In genomic region chr9:125160750-125161149, GRCh38 we compare ENCODE assay signal across 19 cellular contexts. TPM values are rescaled to one million over a fixed set of nuclear protein-coding genes. Genes with fewer than 3 reads are reported as not detected.
DNase-seq lines count a peak whose midpoint lies in the region; ATAC-seq and TF ChIP-seq lines count a peak whose summit lies in the region.
"Had no signal": no experiment of that assay in that cellular context is flagged by ENCODE, and none has a peak within 500 bp of the region (broad histone marks: within the 10 kb centered on the region; RNA-seq: fewer than 3 reads in every experiment).

No MANE protein-coding gene starts in this region.

- no peak for TF ChIP-seq CTCF in CD4-positive, alpha-beta T cell (IDR thresholded peaks at IDR 0.05)
- no peak for TF ChIP-seq CTCF in gastrocnemius medialis (IDR thresholded peaks at IDR 0.05 in 4 of 5, conservative IDR thresholded peaks at IDR 0.05 in 1 of 5)
- no peak for TF ChIP-seq CTCF in endodermal cell (conservative IDR thresholded peaks at IDR 0.05)

- peaks cover 40% of the 10 kb centered on the region for H3K36me3 Mint-ChIP-seq in CD4-positive, alpha-beta T cell (ENCODE audit: low read depth)
- H3K36me3 Mint-ChIP-seq in T-helper 17 cell (ENCODE audit: low read depth) (no peaks in the 10 kb centered on the region), endodermal cell (ENCODE audit: low read depth) (peaks cover 31% of the 10 kb centered on the region)

- no peaks in the 10 kb centered on the region for H3K27me3 Mint-ChIP-seq in CD4-positive, alpha-beta T cell
- H3K27me3 Mint-ChIP-seq in T-helper 17 cell (no peaks in the 10 kb centered on the region), endodermal cell (ENCODE audit: insufficient read depth) (no peaks in the 10 kb centered on the region)
- H3K27me3 Mint-ChIP-seq: activated CD4-positive, alpha-beta memory T cell treated with anti-CD3 and anti-CD28 coated beads for 36 hours; effector memory CD8-positive, alpha-beta T cell had no signal

- POLR2A ChIA-PET in CD4-positive, alpha-beta T cell (lab: Charles Lee), result no interaction called here

- CTCF ChIA-PET in CD4-positive, alpha-beta T cell (lab: Charles Lee), result interaction anchor here (1.3 kb wide), 1 partner anchor 11 kb away, joined by 3 read pairs; no protein-coding TSS in a partner anchor

- H3K9me3 Mint-ChIP-seq in CD4-positive, alpha-beta T cell, result no peaks in the 10 kb centered on the region
- no peaks in the 10 kb centered on the region for H3K9me3 Mint-ChIP-seq in endodermal cell
- H3K9me3 Mint-ChIP-seq: activated CD4-positive, alpha-beta memory T cell treated with anti-CD3 and anti-CD28 coated beads for 36 hours; effector memory CD8-positive, alpha-beta T cell had no signal

- H3K27me3 ChIP-seq in CD4-positive, alpha-beta T cell (ENCODE audit: control insufficient read depth, insufficient read depth, low read length), result no peaks in the 10 kb centered on the region
- H3K27me3 ChIP-seq in gastrocnemius medialis (no peaks in the 10 kb centered on the region), endodermal cell (ENCODE audit: control insufficient read depth, insufficient read depth, low read length, poor library complexity, severe bottlenecking) (no peaks in the 10 kb centered on the region)
- H3K27me3 ChIP-seq: hepatocyte had no signal

- in situ Hi-C loops in gastrocnemius medialis (cut with MboI; ENCODE audit: low sequenced_read_pairs in 4 of 4), result no loop called here

- H3K36me3 ChIP-seq in gastrocnemius medialis, result no peaks in the 10 kb centered on the region
- peaks cover 30% of the 10 kb centered on the region for H3K36me3 ChIP-seq in endodermal cell (ENCODE audit: control insufficient read depth, insufficient read depth, low read length)

- no peak overlapping the region for H3K9ac ChIP-seq in endodermal cell (ENCODE audit: extremely low read depth, low read length, poor library complexity, severe bottlenecking)

- no peak for TF ChIP-seq POLR2A in gastrocnemius medialis (IDR thresholded peaks at IDR 0.05)

- H3K4me3 Mint-ChIP-seq in CD4-positive, alpha-beta T cell, result no peak overlapping the region
- H3K4me3 Mint-ChIP-seq in T-helper 17 cell (no peak overlapping the region), endodermal cell (no peak overlapping the region)
- H3K4me3 Mint-ChIP-seq: activated CD4-positive, alpha-beta memory T cell treated with anti-CD3 and anti-CD28 coated beads for 36 hours; effector memory CD8-positive, alpha-beta T cell had no signal

- DNase-seq in CD4-positive, alpha-beta T cell, result no peak
- no peak for DNase-seq in T-helper 17 cell
- DNase-seq in left colon, result no peak
- DNase-seq in gastrocnemius medialis, result no peak
- DNase-seq in endodermal cell, result no peak
- DNase-seq in SHP77 (lab: John Stamatoyannopoulos, UW), result no peak
- DNase-seq: activated CD4-positive, alpha-beta memory T cell treated with anti-CD3 and anti-CD28 coated beads for 36 hours; activated T-cell treated with anti-CD3 and anti-CD28 coated beads, Interleukin-2, amount 50 U/mL, for 48 hours; central memory CD4-positive, alpha-beta T cell; effector memory CD8-positive, alpha-beta T cell; islet precursor cell; KG1; NCI-H2081; NCI-H510A; stimulated activated naive CD8-positive, alpha-beta T cell treated with anti-CD3 and anti-CD28 coated beads, Interleukin-15, Interleukin-2, amounts not matched to agents 100 U/mL and 50 U/mL, for 24 hours; WERI-Rb-1 had no signal

- H3K27ac ChIP-seq in CD4-positive, alpha-beta T cell (ENCODE audit: low read depth, low read length), result no peak overlapping the region
- H3K27ac ChIP-seq in gastrocnemius medialis, result peak overlapping the region; percentile 48 to 72 (median 54)
- H3K27ac ChIP-seq in endodermal cell (ENCODE audit: low read depth, low read length), result no peak overlapping the region
- H3K27ac ChIP-seq: hepatocyte, WERI-Rb-1 had no signal

- no peak for ATAC-seq in CD4-positive, alpha-beta T cell (ENCODE audit: poor library complexity)
- ATAC-seq in T-helper 17 cell (no peak), left colon (peak; percentile 81), gastrocnemius medialis (no peak), GM21381 (IDR thresholded peaks at IDR 0.05; ENCODE audit: unreplicated experiment) (no peak), GM21447 (IDR thresholded peaks at IDR 0.05; ENCODE audit: unreplicated experiment) (no peak)
- ATAC-seq: effector memory CD8-positive, alpha-beta T cell; stimulated activated naive CD8-positive, alpha-beta T cell treated with anti-CD3 and anti-CD28 coated beads, Interleukin-15, Interleukin-2, amounts not matched to agents 100 U/mL and 50 U/mL, for 24 hours had no signal

- H3K4me1 Mint-ChIP-seq in CD4-positive, alpha-beta T cell (ENCODE audit: low read depth), result peaks cover 4% of the 10 kb centered on the region
- peaks cover 6% of the 10 kb centered on the region for H3K4me1 Mint-ChIP-seq in T-helper 17 cell
- H3K4me1 Mint-ChIP-seq in endodermal cell, result no peaks in the 10 kb centered on the region

- H3K9me3 ChIP-seq in CD4-positive, alpha-beta T cell (ENCODE audit: control insufficient read depth, low read length), result no peaks in the 10 kb centered on the region
- no peaks in the 10 kb centered on the region for H3K9me3 ChIP-seq in T-helper 17 cell (ENCODE audit: control insufficient read depth, low read length, poor library complexity, severe bottlenecking)
- H3K9me3 ChIP-seq in gastrocnemius medialis, result no peaks in the 10 kb centered on the region
- no peaks in the 10 kb centered on the region for H3K9me3 ChIP-seq in endodermal cell (ENCODE audit: control insufficient read depth, low read length)

- intact Hi-C loops in CD4-positive, alpha-beta T cell (cut with DNase I, micrococcal nuclease), result no loop called here
- intact Hi-C loops in left colon (cut with DNase I, micrococcal nuclease) (no loop called here), gastrocnemius medialis (cut with DNase I; ENCODE audit: low total_unique reads) (no loop called here)

- H3K4me3 ChIP-seq in gastrocnemius medialis (no peak overlapping the region), endodermal cell (ENCODE audit: low read length) (no peak overlapping the region)
- H3K4me3 ChIP-seq: hepatocyte had no signal

- H3K4me1 ChIP-seq in gastrocnemius medialis (peaks cover 20 to 21% of the 10 kb centered on the region in 2 donors), endodermal cell (ENCODE audit: control insufficient read depth, insufficient read depth, low read length) (no peaks in the 10 kb centered on the region)

- peak overlapping the region; percentile 72 for H3K27ac Mint-ChIP-seq in CD4-positive, alpha-beta T cell
- peak overlapping the region; percentile 34 for H3K27ac Mint-ChIP-seq in T-helper 17 cell
- H3K27ac Mint-ChIP-seq in endodermal cell, result no peak overlapping the region
- H3K27ac Mint-ChIP-seq: activated CD4-positive, alpha-beta memory T cell treated with anti-CD3 and anti-CD28 coated beads for 36 hours had no signal

RNA-seq across cellular contexts. Expression of gene SCAI, which starts 17.4 kb away (rescaled TPM):
- total RNA-seq in CD4-positive, alpha-beta T cell, result 10 to 100 TPM; 11.6 to 13.4 TPM
- total RNA-seq in T-helper 17 cell (10 to 100 TPM in 1 of 2 donors, 1 to 10 TPM in 1; 7.2 to 10.5 TPM), left colon (1 to 10 TPM; 7.2 to 7.7 TPM), gastrocnemius medialis (1 to 10 TPM; 1.1 to 4.7 (median 3.4) TPM), endodermal cell (10 to 100 TPM; 22.9 to 34.7 TPM)
- 10.9 TPM for polyA plus RNA-seq in endodermal cell (2013, experiment 1 of 2)
- 12.0 TPM for polyA plus RNA-seq in endodermal cell (2013, experiment 2 of 2)

RNA-seq across cellular contexts. Expression of gene PPP6C, which starts 28.9 kb away (rescaled TPM):
- total RNA-seq in CD4-positive, alpha-beta T cell, result 10 to 100 TPM; 32.9 to 35.3 TPM
- total RNA-seq in T-helper 17 cell (10 to 100 TPM; 34.3 to 34.6 TPM), left colon (10 to 100 TPM; 51.1 to 53.3 TPM), gastrocnemius medialis (10 to 100 TPM; 49.4 to 80.6 (median 73.6) TPM), endodermal cell (10 to 100 TPM; 38.2 to 49.6 TPM)
- polyA plus RNA-seq in endodermal cell (2013, experiment 1 of 2), result 31.8 TPM
- polyA plus RNA-seq in endodermal cell (2013, experiment 2 of 2), result 29.4 TPM

RNA-seq across cellular contexts. Expression of gene RABEPK, which starts 39.6 kb away (rescaled TPM):
- total RNA-seq in CD4-positive, alpha-beta T cell, result 1 to 10 TPM; 6.8 to 8.3 TPM
- total RNA-seq in T-helper 17 cell (10 to 100 TPM in 1 of 2 donors, 1 to 10 TPM in 1; 9.8 to 13.0 TPM), left colon (10 to 100 TPM; 10.3 to 11.0 TPM), gastrocnemius medialis (10 to 100 TPM in 3 of 4 donors, 1 to 10 TPM in 1; 8.7 to 15.0 (median 13.4) TPM), endodermal cell (10 to 100 TPM; 19.3 to 19.7 TPM)
- polyA plus RNA-seq in endodermal cell (2013, experiment 1 of 2), result 19.6 TPM
- 18.7 TPM for polyA plus RNA-seq in endodermal cell (2013, experiment 2 of 2)

Comparison
In these comparisons a context has a peak if more than half of its experiments do, and no peak if none do; other contexts are left out.
1. H3K27ac ChIP-seq: peak in gastrocnemius medialis (4 of 4); none in CD4-positive, alpha-beta T cell (single experiment) and endodermal cell (single experiment).